In the genomic region with DNA sequence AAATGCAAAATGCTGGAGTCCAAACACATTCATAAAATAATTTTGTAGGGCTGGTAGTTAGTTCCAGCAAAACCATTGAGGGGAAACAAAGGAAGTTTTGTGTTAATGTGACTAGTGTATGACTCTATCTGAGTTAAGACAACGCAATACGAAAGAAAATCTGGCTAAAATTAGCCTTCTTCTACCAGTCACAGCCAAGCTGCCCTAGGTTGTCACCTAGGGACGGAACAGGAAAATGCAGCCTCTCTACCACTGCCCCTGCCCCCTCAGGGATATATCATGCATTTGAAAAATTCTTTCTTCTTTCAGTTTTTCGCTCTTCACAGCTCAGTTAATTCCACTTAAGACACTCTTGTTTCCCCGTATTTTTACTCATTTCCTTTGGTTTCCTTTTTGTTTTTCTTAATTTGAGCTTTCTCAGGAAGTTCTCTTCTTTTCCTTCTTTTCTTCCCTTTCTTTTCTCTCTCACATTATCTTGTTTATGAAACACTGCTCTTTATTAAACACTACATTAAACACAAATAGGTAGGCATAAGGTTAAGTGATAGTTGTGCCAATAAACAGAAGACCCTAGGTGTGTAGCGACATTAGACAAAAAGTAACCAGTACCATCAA, we compare ENCODE assay signal across 8 cellular contexts. TPM values are rescaled to one million over a fixed set of nuclear protein-coding genes. Genes with fewer than 3 reads are reported as not detected.
A peak's percentile ranks its signal among the peaks of the same experiment; 100 is the strongest.
DNase-seq lines count a peak whose midpoint lies in the region; TF ChIP-seq lines count a peak whose summit lies in the region.

No MANE protein-coding gene starts in this region.

- peaks cover 16% of the 10 kb centered on the region for H3F3A ChIP-seq in GM23248 (ENCODE audit: insufficient read depth)

- intact Hi-C loops in posterior vena cava (cut with DNase I) = no loop called here

- no peaks in the 10 kb centered on the region; the same call in 1 of the 2 replicates for H3K36me3 ChIP-seq in BJ (ENCODE audit: control insufficient read depth, insufficient read depth, low read length)
- H3K36me3 ChIP-seq in GM23248 (ENCODE audit: low read depth) = peaks cover 7% of the 10 kb centered on the region; the same call in 1 of the 2 replicates

- H3K27ac ChIP-seq in GM23248 = peak overlapping the region; percentile 59

- H3K9me2 ChIP-seq in GM23248 (ENCODE audit: insufficient read depth) = no peaks in the 10 kb centered on the region

- peak overlapping the region; percentile 45 for H3K9ac ChIP-seq in GM23248

- no peak overlapping the region for H2AFZ ChIP-seq in GM23248

- H3K4me2 ChIP-seq in GM23248 (ENCODE audit: unreplicated experiment) = peak overlapping the region; percentile 33

- no peak for DNase-seq in BJ (ENCODE audit: low read depth)
- peak; percentile 91 for DNase-seq in GM23248
- DNase-seq in NCI-H69 (lab: John Stamatoyannopoulos, UW) = peak; percentile 57
- DNase-seq in foreskin melanocyte = peak; percentile 84
- DNase-seq in stromal cell of bone marrow (ENCODE audit: low read depth) = peak; percentile 56
- DNase-seq in activated CD4-positive, alpha-beta T cell treated with anti-CD3 and anti-CD28 coated beads, Interleukin-2, amount 50 U/mL, for 4 hours = no peak
- DNase-seq in activated CD4-positive, alpha-beta T cell treated with anti-CD3 and anti-CD28 coated beads, Interleukin-2, amount 50 U/mL, for 48 hours = no peak
- DNase-seq in posterior vena cava (ENCODE audit: low spot score) = no peak

- no peaks in the 10 kb centered on the region for H3K9me3 ChIP-seq in GM23248 (ENCODE audit: low read depth)

- no peak overlapping the region for H3K4me3 ChIP-seq in BJ (ENCODE audit: low read depth, low read length)
- H3K4me3 ChIP-seq in GM23248 = no peak overlapping the region; the same call in 1 of the 2 replicates

- peak; percentile 85 for TF ChIP-seq CTCF in BJ (IDR thresholded peaks at IDR 0.05; ENCODE audit: insufficient read depth, low read depth, low read length)

- H3K79me2 ChIP-seq in GM23248 (ENCODE audit: insufficient read depth) = peaks cover 77% of the 10 kb centered on the region

- WGBS in GM23248 (ENCODE audit: low coverage in 1 of 2, low lambda C conversion rate in 2 of 2, missing lambda C conversion rate in 2 of 2), 2 experiments = 35 to 36% methylated on average over 6 of the region's 6 CpGs

- no peaks in the 10 kb centered on the region for H4K20me1 ChIP-seq in GM23248 (ENCODE audit: insufficient read depth)

- peaks cover 15% of the 10 kb centered on the region for H3K4me1 ChIP-seq in GM23248 (ENCODE audit: insufficient read depth)

- in situ Hi-C loops in GM23248 (cut with MboI) = no loop called here

- CTCF ChIA-PET in BJ (lab: Yijun Ruan, JAX) = interaction anchor here (0.6 to 4.8 kb wide), 16 partner anchors 8 to 362 kb away, joined by 3 to 22 read pairs (median 3); no protein-coding TSS in a partner anchor

- POLR2A ChIA-PET in BJ (lab: Charles Lee) = interaction anchor here (0.6 kb wide), 1 partner anchor 647 kb away, joined by 3 read pairs; no protein-coding TSS in a partner anchor

- H3K27me3 ChIP-seq in BJ (ENCODE audit: control insufficient read depth, insufficient read depth, low read length) (no peaks in the 10 kb centered on the region), GM23248 (replicated peaks; ENCODE audit: insufficient read depth) (no peaks in the 10 kb centered on the region)

RNA-seq across cellular contexts. Expression of a gene that starts 30.6 kb away (rescaled TPM):
- polyA plus RNA-seq in BJ (2011; rRNA removed) (13.1 and 19.6 TPM in 2 replicates), GM23248 (2016; fragmentation: Nextera tagmentation; extraction: Ambion mirVana) (16.1 and 17.5 TPM in 2 replicates)
- polyA minus RNA-seq in BJ (2011; rRNA and poly(A)+ RNA removed) = 17.8 and 17.9 TPM in 2 replicates
- 31.1 and 35.6 TPM in 2 replicates for total RNA-seq in GM23248 (2014; rRNA removed; shearing (Covaris generic))
- total RNA-seq in posterior vena cava = under 1 TPM; 0.10 to 0.74 TPM

Comparison
In these comparisons a context has a peak if more than half of its experiments do, and no peak if none do; other contexts are left out.
1. DNase-seq: peak in GM23248 (single experiment), NCI-H69 (single experiment), foreskin melanocyte (single experiment) and stromal cell of bone marrow (single experiment); none in BJ (single experiment), activated CD4-positive, alpha-beta T cell treated with anti-CD3 and anti-CD28 coated beads, Interleukin-2, amount 50 U/mL, for 4 hours (0 of 2), activated CD4-positive, alpha-beta T cell treated with anti-CD3 and anti-CD28 coated beads, Interleukin-2, amount 50 U/mL, for 48 hours (0 of 2) and posterior vena cava (single experiment).
2. RNA of a gene that starts 30.6 kb away (total RNA-seq): 31.1 to 35.6 TPM in GM23248; 0.10 to 0.74 TPM in posterior vena cava; every median in the first group is over 10 times any median in the second.